ENCODE assay signal across 26 cellular contexts in the genomic region with DNA sequence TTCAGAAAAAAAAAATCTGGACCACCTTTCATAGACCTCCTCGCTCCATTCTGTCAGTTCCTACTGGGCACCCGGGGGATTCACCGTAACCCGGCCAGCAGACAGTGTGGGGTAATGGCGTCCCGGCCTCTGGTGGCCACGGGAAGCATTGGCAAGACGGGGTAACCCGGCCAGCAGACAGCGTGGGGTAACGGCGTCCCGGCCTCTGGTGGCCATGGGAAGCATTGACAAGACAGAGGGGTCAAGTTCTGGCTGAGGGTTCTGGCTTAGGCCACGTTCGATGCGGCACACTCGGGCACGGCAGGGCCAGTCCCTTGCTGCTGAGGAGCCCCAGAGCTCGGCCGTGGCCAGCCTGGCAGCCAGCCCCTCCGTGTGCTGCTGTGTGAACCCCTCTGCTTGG.
DNase-seq lines count a peak whose midpoint lies in the region; ATAC-seq, FAIRE-seq and TF ChIP-seq lines count a peak whose summit lies in the region.
"Had no signal": no experiment of that assay in that cellular context is flagged by ENCODE, and none has a peak within 500 bp of the region (broad histone marks: within the 10 kb centered on the region; RNA-seq: fewer than 3 reads in every experiment).

No MANE protein-coding gene starts in this region.

- H3K4me3 ChIP-seq in astrocyte of the cerebellum (ENCODE audit: low read depth, low read length) (no peak overlapping the region), small intestine (ENCODE audit: low read depth in 1 of 2, low read length in 2 of 2) (no peak overlapping the region)
- H3K4me3 ChIP-seq: body of pancreas, GM12878, MG63, prostate gland, suprapubic skin had no signal

- DNase-seq in NCI-H82 (lab: John Stamatoyannopoulos, UW) (peak; percentile 8), NCI-H82 treated with DMSO at 0.1 percent for 48 hours (lab: John Stamatoyannopoulos, UW; ENCODE audit: unreplicated experiment) (no peak), astrocyte of the cerebellum (ENCODE audit: low read depth) (no peak), iPS DF 4.7 (ENCODE audit: extremely low read depth, low spot score) (peak; percentile 46), mesenteric fat pad (ENCODE audit: low spot score) (no peak), small intestine (no peak)
- DNase-seq: activated CD4-positive, alpha-beta T cell treated with anti-CD3 and anti-CD28 coated beads, Interleukin-2, amount 50 U/mL, for 4 hours; activated CD4-positive, CD25-positive, alpha-beta regulatory T cell; activated naive CD4-positive, alpha-beta T cell; activated T-cell treated with anti-CD3 and anti-CD28 coated beads, Interleukin-2, amount 50 U/mL, for 72 hours; body of pancreas; CD4-positive, CD25-positive, alpha-beta regulatory T cell; KG1; MG63; NCI-H2081; OCI-M1; Right ventricle myocardium superior; stimulated activated naive CD4-positive, alpha-beta T cell had no signal

- H3K9me3 ChIP-seq in small intestine (ENCODE audit: control insufficient read depth, low read depth) = no peaks in the 10 kb centered on the region
- H3K9me3 ChIP-seq: body of pancreas, MG63, prostate gland, suprapubic skin had no signal

- peaks cover 0 to 5% of the 10 kb centered on the region in 2 donors for H3K36me3 ChIP-seq in small intestine (ENCODE audit: control insufficient read depth in 2 of 2, insufficient read depth in 2 of 2, low read length in 2 of 2)
- H3K36me3 ChIP-seq: MG63, prostate gland had no signal

- 76 to 86% (median 86%) methylated on average over 21 of the region's 21 CpGs for WGBS in small intestine, 3 donors

- in situ Hi-C loops in astrocyte of the cerebellum (cut with HindIII; ENCODE audit: low sequenced_read_pairs) = no loop called here

- peak; percentile 17 for TF ChIP-seq CTCF in astrocyte of the cerebellum (IDR thresholded peaks at IDR 0.05; ENCODE audit: low read depth, low read length, missing control alignments)

- H3K27me3 ChIP-seq in small intestine (ENCODE audit: control insufficient read depth in 2 of 2, insufficient read depth in 2 of 2, low read length in 2 of 2) = no peaks in the 10 kb centered on the region
- H3K27me3 ChIP-seq: body of pancreas, MG63, suprapubic skin had no signal

- ATAC-seq in HG03378 (IDR thresholded peaks at IDR 0.05; ENCODE audit: unreplicated experiment) (no peak), SK-N-SH treated with all-trans-retinoic acid at 6 μM for 48 hours (no peak)
- ATAC-seq: activated T-cell treated with anti-CD3 and anti-CD28 coated beads, Interleukin-2, amount 50 U/mL, for 72 hours; body of pancreas; GM12878 had no signal

- no peaks in the 10 kb centered on the region for H3K4me1 ChIP-seq in small intestine (ENCODE audit: control insufficient read depth in 2 of 2, insufficient read depth in 1 of 2, low read depth in 1 of 2, low read length in 1 of 2)
- H3K4me1 ChIP-seq: body of pancreas, prostate gland had no signal

- no peak overlapping the region for H3K27ac ChIP-seq in small intestine (ENCODE audit: low read depth in 1 of 2, low read length in 1 of 2)
- H3K27ac ChIP-seq: 22Rv1, body of pancreas, epithelial cell of prostate, prostate gland, suprapubic skin had no signal

- no peak for FAIRE-seq in small intestine (lab: Jason Lieb, UNC)
- FAIRE-seq: GM12878, urothelium cell line had no signal

TF ChIP-seq in SK-N-SH treated with all-trans-retinoic acid at 6 μM for 48 hours, 23 proteins besides CTCF, POLR2A, EP300 and RAD21:
- no peak for TF ChIP-seq ZNF8 (CRISPR knock-in tag; IDR thresholded peaks at IDR 0.05)
- no peak for TF ChIP-seq TCF4 (CRISPR knock-in tag; IDR thresholded peaks at IDR 0.05; ENCODE audit: borderline replicate concordance)
- no peak for TF ChIP-seq PPARA (CRISPR knock-in tag; IDR thresholded peaks at IDR 0.05; ENCODE audit: borderline replicate concordance)
- no peak for TF ChIP-seq BACH2 (CRISPR knock-in tag; IDR thresholded peaks at IDR 0.05; ENCODE audit: borderline replicate concordance)
- no peak for TF ChIP-seq SNAI2 (CRISPR knock-in tag; IDR thresholded peaks at IDR 0.05)
- TF ChIP-seq, protein P1, sequence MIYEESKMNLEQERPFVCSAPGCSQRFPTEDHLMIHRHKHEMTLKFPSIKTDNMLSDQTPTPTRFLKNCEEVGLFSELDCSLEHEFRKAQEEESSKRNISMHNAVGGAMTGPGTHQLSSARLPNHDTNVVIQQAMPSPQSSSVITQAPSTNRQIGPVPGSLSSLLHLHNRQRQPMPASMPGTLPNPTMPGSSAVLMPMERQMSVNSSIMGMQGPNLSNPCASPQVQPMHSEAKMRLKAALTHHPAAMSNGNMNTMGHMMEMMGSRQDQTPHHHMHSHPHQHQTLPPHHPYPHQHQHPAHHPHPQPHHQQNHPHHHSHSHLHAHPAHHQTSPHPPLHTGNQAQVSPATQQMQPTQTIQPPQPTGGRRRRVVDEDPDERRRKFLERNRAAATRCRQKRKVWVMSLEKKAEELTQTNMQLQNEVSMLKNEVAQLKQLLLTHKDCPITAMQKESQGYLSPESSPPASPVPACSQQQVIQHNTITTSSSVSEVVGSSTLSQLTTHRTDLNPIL (CRISPR knock-in tag; IDR thresholded peaks at IDR 0.05; ENCODE audit: low read depth) = no peak
- TF ChIP-seq TOX (CRISPR knock-in tag; IDR thresholded peaks at IDR 0.05; ENCODE audit: borderline replicate concordance) = no peak
- no peak for TF ChIP-seq ZFP30 (CRISPR knock-in tag; IDR thresholded peaks at IDR 0.05)
- no peak for TF ChIP-seq ZNF565 (CRISPR knock-in tag; conservative IDR thresholded peaks at IDR 0.05; ENCODE audit: low read depth)
- TF ChIP-seq ARNTL (CRISPR knock-in tag; IDR thresholded peaks at IDR 0.05; ENCODE audit: borderline replicate concordance, low read depth) = no peak
- no peak for TF ChIP-seq RARB (CRISPR knock-in tag; IDR thresholded peaks at IDR 0.05)
- no peak for TF ChIP-seq ZFP3 (CRISPR knock-in tag; IDR thresholded peaks at IDR 0.05)
- TF ChIP-seq, protein P2, sequence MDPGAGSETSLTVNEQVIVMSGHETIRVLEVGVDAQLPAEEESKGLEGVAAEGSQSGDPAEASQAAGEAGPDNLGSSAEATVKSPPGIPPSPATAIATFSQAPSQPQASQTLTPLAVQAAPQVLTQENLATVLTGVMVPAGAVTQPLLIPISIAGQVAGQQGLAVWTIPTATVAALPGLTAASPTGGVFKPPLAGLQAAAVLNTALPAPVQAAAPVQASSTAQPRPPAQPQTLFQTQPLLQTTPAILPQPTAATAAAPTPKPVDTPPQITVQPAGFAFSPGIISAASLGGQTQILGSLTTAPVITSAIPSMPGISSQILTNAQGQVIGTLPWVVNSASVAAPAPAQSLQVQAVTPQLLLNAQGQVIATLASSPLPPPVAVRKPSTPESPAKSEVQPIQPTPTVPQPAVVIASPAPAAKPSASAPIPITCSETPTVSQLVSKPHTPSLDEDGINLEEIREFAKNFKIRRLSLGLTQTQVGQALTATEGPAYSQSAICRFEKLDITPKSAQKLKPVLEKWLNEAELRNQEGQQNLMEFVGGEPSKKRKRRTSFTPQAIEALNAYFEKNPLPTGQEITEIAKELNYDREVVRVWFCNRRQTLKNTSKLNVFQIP (CRISPR knock-in tag; IDR thresholded peaks at IDR 0.05; ENCODE audit: borderline replicate concordance, low read depth) = no peak
- TF ChIP-seq, protein P3, sequence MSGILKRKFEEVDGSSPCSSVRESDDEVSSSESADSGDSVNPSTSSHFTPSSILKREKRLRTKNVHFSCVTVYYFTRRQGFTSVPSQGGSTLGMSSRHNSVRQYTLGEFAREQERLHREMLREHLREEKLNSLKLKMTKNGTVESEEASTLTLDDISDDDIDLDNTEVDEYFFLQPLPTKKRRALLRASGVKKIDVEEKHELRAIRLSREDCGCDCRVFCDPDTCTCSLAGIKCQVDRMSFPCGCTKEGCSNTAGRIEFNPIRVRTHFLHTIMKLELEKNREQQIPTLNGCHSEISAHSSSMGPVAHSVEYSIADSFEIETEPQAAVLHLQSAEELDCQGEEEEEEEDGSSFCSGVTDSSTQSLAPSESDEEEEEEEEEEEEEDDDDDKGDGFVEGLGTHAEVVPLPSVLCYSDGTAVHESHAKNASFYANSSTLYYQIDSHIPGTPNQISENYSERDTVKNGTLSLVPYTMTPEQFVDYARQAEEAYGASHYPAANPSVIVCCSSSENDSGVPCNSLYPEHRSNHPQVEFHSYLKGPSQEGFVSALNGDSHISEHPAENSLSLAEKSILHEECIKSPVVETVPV (CRISPR knock-in tag; IDR thresholded peaks at IDR 0.05) = no peak
- TF ChIP-seq, protein P4, sequence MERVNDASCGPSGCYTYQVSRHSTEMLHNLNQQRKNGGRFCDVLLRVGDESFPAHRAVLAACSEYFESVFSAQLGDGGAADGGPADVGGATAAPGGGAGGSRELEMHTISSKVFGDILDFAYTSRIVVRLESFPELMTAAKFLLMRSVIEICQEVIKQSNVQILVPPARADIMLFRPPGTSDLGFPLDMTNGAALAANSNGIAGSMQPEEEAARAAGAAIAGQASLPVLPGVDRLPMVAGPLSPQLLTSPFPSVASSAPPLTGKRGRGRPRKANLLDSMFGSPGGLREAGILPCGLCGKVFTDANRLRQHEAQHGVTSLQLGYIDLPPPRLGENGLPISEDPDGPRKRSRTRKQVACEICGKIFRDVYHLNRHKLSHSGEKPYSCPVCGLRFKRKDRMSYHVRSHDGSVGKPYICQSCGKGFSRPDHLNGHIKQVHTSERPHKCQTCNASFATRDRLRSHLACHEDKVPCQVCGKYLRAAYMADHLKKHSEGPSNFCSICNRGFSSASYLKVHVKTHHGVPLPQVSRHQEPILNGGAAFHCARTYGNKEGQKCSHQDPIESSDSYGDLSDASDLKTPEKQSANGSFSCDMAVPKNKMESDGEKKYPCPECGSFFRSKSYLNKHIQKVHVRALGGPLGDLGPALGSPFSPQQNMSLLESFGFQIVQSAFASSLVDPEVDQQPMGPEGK (CRISPR knock-in tag; IDR thresholded peaks at IDR 0.05; ENCODE audit: borderline replicate concordance) = no peak

Comparison
In these comparisons a context has a peak if more than half of its experiments do, and no peak if none do; other contexts are left out.
1. DNase-seq: peak in NCI-H82 (single experiment) and iPS DF 4.7 (single experiment); none in NCI-H82 treated with DMSO at 0.1 percent for 48 hours (single experiment), astrocyte of the cerebellum (single experiment), mesenteric fat pad (single experiment) and small intestine (single experiment).